In genomic region chr21:14078746-14079375, GRCh38 we compare ENCODE assay signal across 8 cellular contexts.
"Had no signal": no experiment of that assay in that cellular context is flagged by ENCODE, and none has a peak within 500 bp of the region (broad histone marks: within the 10 kb centered on the region; RNA-seq: fewer than 3 reads in every experiment).

No MANE protein-coding gene starts in this region.

- H3K4me1 Mint-ChIP-seq: IgD-negative memory B cell had no signal

- DNase-seq: GOT3, H7, HFFc6 had no signal

- H3K36me3 Mint-ChIP-seq: IgD-negative memory B cell had no signal

- H3K4me3 ChIP-seq: HAP-1 had no signal

- H3K4me3 Mint-ChIP-seq: HFFc6, IgD-negative memory B cell had no signal

- ATAC-seq: HCT116, HepG2 had no signal

- H3K27ac ChIP-seq: HL-60 had no signal

- H3K27ac Mint-ChIP-seq: HFFc6, IgD-negative memory B cell had no signal

- H3K36me3 ChIP-seq: HAP-1 had no signal

- H3K9me3 ChIP-seq: HAP-1 had no signal

- H3K4me1 ChIP-seq: HAP-1 had no signal

- H3K27me3 Mint-ChIP-seq: IgD-negative memory B cell had no signal
